In genomic region chr15:56989411-56989924, GRCh38 we compare ENCODE assay signal across 15 cellular contexts.
DNase-seq lines count a peak whose midpoint lies in the region; ATAC-seq and TF ChIP-seq lines count a peak whose summit lies in the region.
"Had no signal": no experiment of that assay in that cellular context is flagged by ENCODE, and none has a peak within 500 bp of the region (broad histone marks: within the 10 kb centered on the region; RNA-seq: fewer than 3 reads in every experiment).

No MANE protein-coding gene starts in this region.

- H3K4me3 ChIP-seq in heart left ventricle (no peak overlapping the region), coronary artery (no peak overlapping the region)
- H3K4me3 ChIP-seq: psoas muscle had no signal

- H3K27ac ChIP-seq in heart left ventricle: peak overlapping the region in 1 of 12 donors; percentile 9
- H3K27ac ChIP-seq in coronary artery: no peak overlapping the region
- H3K27ac ChIP-seq: KMS-11, psoas muscle had no signal

- in situ Hi-C loops in SK-MEL-5 (cut with HindIII; ENCODE audit: low pct_unique_long_range_greater_than_20kb, low sequenced_read_pairs): no loop called here

- peaks cover 0 to 55% (median 45%) of the 10 kb centered on the region in 12 donors for H3K4me1 ChIP-seq in heart left ventricle

- WGBS in heart left ventricle, 4 donors: 18 to 55% (median 48%) methylated on average over 1 of the region's 1 CpG

- H3K9me3 ChIP-seq in heart left ventricle: no peaks in the 10 kb centered on the region
- H3K9me3 ChIP-seq: psoas muscle had no signal

- H3K36me3 ChIP-seq in heart left ventricle: peaks cover 0 to 3% (median 0%) of the 10 kb centered on the region in 9 donors

- intact Hi-C loops in Right ventricle myocardium superior (cut with DNase I): no loop called here
- intact Hi-C loops in cardiac septum (cut with DNase I): loop anchor here (5.0 kb wide), 1 partner anchor 62 kb away; no protein-coding TSS in a partner anchor
- intact Hi-C loops in heart left ventricle (cut with DNase I): loop anchor here in 3 of 10 donors (10.0 kb wide), 3 partner anchors 55 to 165 kb away; no protein-coding TSS in a partner anchor

- TF ChIP-seq CTCF in heart left ventricle (IDR thresholded peaks at IDR 0.05): peak in 2 of 12 donors; percentile 15 to 18
- no peak for TF ChIP-seq CTCF in coronary artery (IDR thresholded peaks at IDR 0.05)

- no peak for DNase-seq in Right ventricle myocardium superior
- DNase-seq in cardiac septum (ENCODE audit: low spot score): no peak
- peak; percentile 50 for DNase-seq in SK-MEL-5 (ENCODE audit: low read depth, low spot score)
- no peak for DNase-seq in heart left ventricle
- no peak for DNase-seq in NCI-H2107 treated with DMSO at 0.1 percent for 48 hours (lab: John Stamatoyannopoulos, UW; ENCODE audit: unreplicated experiment)
- no peak for DNase-seq in OCI-M2 (lab: John Stamatoyannopoulos, UW; ENCODE audit: unreplicated experiment)
- no peak for DNase-seq in SIG-M5 (lab: John Stamatoyannopoulos, UW)
- DNase-seq in coronary artery (ENCODE audit: low spot score): no peak
- DNase-seq: activated CD4-positive, alpha-beta memory T cell treated with anti-CD3 and anti-CD28 coated beads for 36 hours; activated naive CD8-positive, alpha-beta T cell treated with anti-CD3 and anti-CD28 coated beads, Interleukin-2, amount 10 ng/mL, durations not matched to agents 7 days and 5 days; hypothalamus; psoas muscle; stimulated activated CD4-positive, alpha-beta T cell treated with anti-CD3 and anti-CD28 coated beads, Interleukin-4, amount 100 ng/mL, for 24 hours; substantia nigra had no signal

- TF ChIP-seq POLR2A in heart left ventricle (IDR thresholded peaks at IDR 0.05): no peak

- no peaks in the 10 kb centered on the region for H3K27me3 ChIP-seq in heart left ventricle

- ATAC-seq in Right ventricle myocardium superior (ENCODE audit: poor library complexity): peak; percentile 48
- ATAC-seq in heart left ventricle: peak; percentile 49 to 81 (median 59)
